In the genomic region with DNA sequence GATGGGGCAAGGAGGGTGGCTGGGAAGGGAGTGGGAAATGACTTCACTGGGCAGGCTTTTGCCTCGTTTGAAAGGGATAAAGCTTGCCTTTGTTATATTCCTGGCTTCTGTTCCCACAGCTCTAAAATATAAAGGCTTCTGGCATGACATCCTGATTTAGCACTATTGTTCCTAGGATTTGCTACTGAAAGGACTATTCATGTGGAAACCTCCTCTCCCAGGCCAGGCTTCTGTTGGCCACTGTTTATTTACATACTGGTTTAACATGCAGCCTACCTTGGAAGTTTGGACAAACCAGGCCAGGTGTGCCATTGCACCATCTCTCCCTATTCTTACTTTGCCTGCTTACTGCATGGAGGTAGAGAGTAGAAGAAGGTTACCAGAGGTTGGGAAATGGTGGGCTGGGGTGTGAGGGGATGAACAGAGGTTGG, we compare ENCODE assay signal across 8 cellular contexts. TPM values are rescaled to one million over a fixed set of nuclear protein-coding genes. Genes with fewer than 3 reads are reported as not detected.
DNase-seq lines count a peak whose midpoint lies in the region; ATAC-seq and TF ChIP-seq lines count a peak whose summit lies in the region.

No MANE protein-coding gene starts in this region.

- TF ChIP-seq RAD21 in Ishikawa (IDR thresholded peaks at IDR 0.05; ENCODE audit: low read depth) = no peak

- BruUV-seq in Caco-2 (replicated peaks; lab: Mats Ljungman, UMichigan) = no TSS peak

- H3K36me3 Mint-ChIP-seq in WTC11 (peaks cover 5% of the 10 kb centered on the region), endothelial cell (ENCODE audit: low read depth, unreplicated experiment) (no peaks in the 10 kb centered on the region), Caco-2 (ENCODE audit: insufficient read depth, unreplicated experiment) (peaks cover 18% of the 10 kb centered on the region)

- no peaks in the 10 kb centered on the region; the same call in 1 of the 2 replicates for H3K27me3 Mint-ChIP-seq in WTC11 (ENCODE audit: low read depth)
- no peaks in the 10 kb centered on the region for H3K27me3 Mint-ChIP-seq in endothelial cell (ENCODE audit: unreplicated experiment)
- no peaks in the 10 kb centered on the region for H3K27me3 Mint-ChIP-seq in Caco-2 (ENCODE audit: insufficient read depth, unreplicated experiment)

- H3K4me1 Mint-ChIP-seq in WTC11 (peaks cover 72% of the 10 kb centered on the region), endothelial cell (ENCODE audit: unreplicated experiment) (peaks cover 14% of the 10 kb centered on the region), Caco-2 (ENCODE audit: low read depth, unreplicated experiment) (peaks cover 37% of the 10 kb centered on the region)

- H3K27me3 ChIP-seq in iPS DF 6.9 (ENCODE audit: control insufficient read depth, insufficient read depth, low read length) (no peaks in the 10 kb centered on the region; the same call in 1 of the 2 replicates), rectal smooth muscle tissue (ENCODE audit: control insufficient read depth, insufficient read depth, low read length) (no peaks in the 10 kb centered on the region), Caco-2 (replicated peaks; ENCODE audit: control insufficient read depth, insufficient read depth, low read length) (no peaks in the 10 kb centered on the region)

- H3K9me3 ChIP-seq in iPS DF 6.9 (ENCODE audit: control insufficient read depth, insufficient read depth, low read length) (no peaks in the 10 kb centered on the region), Caco-2 (no peaks in the 10 kb centered on the region)

- peaks cover 6% of the 10 kb centered on the region for H3K9me3 Mint-ChIP-seq in WTC11
- H3K9me3 Mint-ChIP-seq in endothelial cell (ENCODE audit: unreplicated experiment) = no peaks in the 10 kb centered on the region
- H3K9me3 Mint-ChIP-seq in Caco-2 (ENCODE audit: unreplicated experiment) = no peaks in the 10 kb centered on the region

- POLR2A ChIA-PET in WTC11 (lab: Charles Lee) = interaction anchor here (1.0 kb wide), 1 partner anchor 9 kb away, joined by 3 read pairs; no protein-coding TSS in a partner anchor
- POLR2A ChIA-PET in Caco-2 (lab: Charles Lee) = interaction anchor here (0.6 kb wide), 1 partner anchor 9 kb away, joined by 3 read pairs; no protein-coding TSS in a partner anchor

- no CpG with 5 or more reads among the region's 1 CpG for WGBS in iPS DF 6.9 (ENCODE audit: insufficient coverage, insufficient read length)

- CTCF ChIA-PET in WTC11 (lab: Charles Lee) = interaction anchor here (0.7 to 1.3 kb wide), 2 partner anchors 27 to 175 kb away, joined by 3 to 6 read pairs; no protein-coding TSS in a partner anchor
- CTCF ChIA-PET in Caco-2 (lab: Charles Lee) = interaction anchor here (0.7 kb wide), 1 partner anchor 83 kb away, joined by 8 read pairs; no protein-coding TSS in a partner anchor

- H3K27ac Mint-ChIP-seq in WTC11 (peak overlapping the region; percentile 97), endothelial cell (ENCODE audit: unreplicated experiment) (no peak overlapping the region), Caco-2 (ENCODE audit: unreplicated experiment) (no peak overlapping the region)

- H3K4me3 ChIP-seq in iPS DF 6.9 (ENCODE audit: low read length) = no peak overlapping the region
- H3K4me3 ChIP-seq in rectal smooth muscle tissue (ENCODE audit: low read length) = no peak overlapping the region
- no peak overlapping the region for H3K4me3 ChIP-seq in Caco-2 (ENCODE audit: low read depth, low read length)

- DNase-seq in WTC11 (ENCODE audit: low spot score) (peak; percentile 18), iPS DF 6.9 (ENCODE audit: low read depth, low spot score) (peak; percentile 48), endothelial cell (ENCODE audit: low spot score) (no peak), GM19238 (ENCODE audit: insufficient read length, low spot score) (no peak), Caco-2 (no peak)
- no peak for DNase-seq in central memory CD4-positive, alpha-beta T cell

- TF ChIP-seq CTCF in WTC11 (IDR thresholded peaks at IDR 0.05) (no peak), endothelial cell (IDR thresholded peaks at IDR 0.05; ENCODE audit: unreplicated experiment) (no peak), Caco-2 (IDR thresholded peaks at IDR 0.05; ENCODE audit: insufficient read depth in 1 of 2, low read depth in 1 of 2, low read length in 1 of 2, severe bottlenecking in 1 of 2, unreplicated experiment in 1 of 2) (no peak)

- intact Hi-C loops in Caco-2 (cut with micrococcal nuclease; ENCODE audit: unreplicated experiment) = no loop called here

- no peak overlapping the region for H3K9ac ChIP-seq in rectal smooth muscle tissue (ENCODE audit: low read length)

- H3K36me3 ChIP-seq in iPS DF 6.9 (ENCODE audit: control insufficient read depth, insufficient read depth, low read length) (no peaks in the 10 kb centered on the region), rectal smooth muscle tissue (ENCODE audit: control insufficient read depth, insufficient read depth, low read length) (no peaks in the 10 kb centered on the region), Caco-2 (ENCODE audit: control insufficient read depth, insufficient read depth, low read length) (no peaks in the 10 kb centered on the region)

- ATAC-seq in WTC11 = peak; percentile 37

- no peak overlapping the region for H3K4me3 Mint-ChIP-seq in WTC11
- H3K4me3 Mint-ChIP-seq in endothelial cell (ENCODE audit: unreplicated experiment) = no peak overlapping the region
- no peak overlapping the region for H3K4me3 Mint-ChIP-seq in Caco-2 (ENCODE audit: unreplicated experiment)

- TF ChIP-seq EP300 in Ishikawa (IDR thresholded peaks at IDR 0.05; ENCODE audit: borderline replicate concordance) = no peak; the same call in none of the 2 replicates

- H3K4me1 ChIP-seq in iPS DF 6.9 (ENCODE audit: control insufficient read depth, insufficient read depth, low read length) = peaks cover 12% of the 10 kb centered on the region
- H3K4me1 ChIP-seq in rectal smooth muscle tissue (ENCODE audit: control insufficient read depth, insufficient read depth, low read length) = no peaks in the 10 kb centered on the region
- peaks cover 57% of the 10 kb centered on the region for H3K4me1 ChIP-seq in Caco-2

- H3K27ac ChIP-seq in iPS DF 6.9 (ENCODE audit: low read length) (peak overlapping the region; percentile 97), rectal smooth muscle tissue (ENCODE audit: low read depth, low read length) (peak overlapping the region; percentile 21)

TF ChIP-seq in Ishikawa, 13 proteins besides CTCF, POLR2A, EP300 and RAD21 (continues in another document):
- TF ChIP-seq TAF1 (IDR thresholded peaks at IDR 0.05; ENCODE audit: low read depth) (no peak), FOXM1 (IDR thresholded peaks at IDR 0.05; ENCODE audit: borderline replicate concordance, low read depth) (peak; percentile 64)
- TF ChIP-seq, protein P1, sequence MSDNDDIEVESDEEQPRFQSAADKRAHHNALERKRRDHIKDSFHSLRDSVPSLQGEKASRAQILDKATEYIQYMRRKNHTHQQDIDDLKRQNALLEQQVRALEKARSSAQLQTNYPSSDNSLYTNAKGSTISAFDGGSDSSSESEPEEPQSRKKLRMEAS (IDR thresholded peaks at IDR 0.05) = no peak; the same call in 1 of the 2 replicates

TF ChIP-seq in WTC11, 78 proteins besides CTCF, POLR2A, EP300 and RAD21 (continues in another document):
- TF ChIP-seq, protein P2, sequence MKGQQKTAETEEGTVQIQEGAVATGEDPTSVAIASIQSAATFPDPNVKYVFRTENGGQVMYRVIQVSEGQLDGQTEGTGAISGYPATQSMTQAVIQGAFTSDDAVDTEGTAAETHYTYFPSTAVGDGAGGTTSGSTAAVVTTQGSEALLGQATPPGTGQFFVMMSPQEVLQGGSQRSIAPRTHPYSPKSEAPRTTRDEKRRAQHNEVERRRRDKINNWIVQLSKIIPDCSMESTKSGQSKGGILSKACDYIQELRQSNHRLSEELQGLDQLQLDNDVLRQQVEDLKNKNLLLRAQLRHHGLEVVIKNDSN (CRISPR knock-in tag; IDR thresholded peaks at IDR 0.05) = no peak
- 0 out of 2 replicates have a peak, but pooled peaks have one; percentile 59 for TF ChIP-seq TP53 (CRISPR knock-in tag; IDR thresholded peaks at IDR 0.05)
- TF ChIP-seq, protein P3, sequence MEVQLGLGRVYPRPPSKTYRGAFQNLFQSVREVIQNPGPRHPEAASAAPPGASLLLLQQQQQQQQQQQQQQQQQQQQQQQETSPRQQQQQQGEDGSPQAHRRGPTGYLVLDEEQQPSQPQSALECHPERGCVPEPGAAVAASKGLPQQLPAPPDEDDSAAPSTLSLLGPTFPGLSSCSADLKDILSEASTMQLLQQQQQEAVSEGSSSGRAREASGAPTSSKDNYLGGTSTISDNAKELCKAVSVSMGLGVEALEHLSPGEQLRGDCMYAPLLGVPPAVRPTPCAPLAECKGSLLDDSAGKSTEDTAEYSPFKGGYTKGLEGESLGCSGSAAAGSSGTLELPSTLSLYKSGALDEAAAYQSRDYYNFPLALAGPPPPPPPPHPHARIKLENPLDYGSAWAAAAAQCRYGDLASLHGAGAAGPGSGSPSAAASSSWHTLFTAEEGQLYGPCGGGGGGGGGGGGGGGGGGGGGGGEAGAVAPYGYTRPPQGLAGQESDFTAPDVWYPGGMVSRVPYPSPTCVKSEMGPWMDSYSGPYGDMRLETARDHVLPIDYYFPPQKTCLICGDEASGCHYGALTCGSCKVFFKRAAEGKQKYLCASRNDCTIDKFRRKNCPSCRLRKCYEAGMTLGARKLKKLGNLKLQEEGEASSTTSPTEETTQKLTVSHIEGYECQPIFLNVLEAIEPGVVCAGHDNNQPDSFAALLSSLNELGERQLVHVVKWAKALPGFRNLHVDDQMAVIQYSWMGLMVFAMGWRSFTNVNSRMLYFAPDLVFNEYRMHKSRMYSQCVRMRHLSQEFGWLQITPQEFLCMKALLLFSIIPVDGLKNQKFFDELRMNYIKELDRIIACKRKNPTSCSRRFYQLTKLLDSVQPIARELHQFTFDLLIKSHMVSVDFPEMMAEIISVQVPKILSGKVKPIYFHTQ (CRISPR knock-in tag; IDR thresholded peaks at IDR 0.05) = no peak
- peak; percentile 57; the same call in 1 of the 2 replicates for TF ChIP-seq CBFB (CRISPR knock-in tag; IDR thresholded peaks at IDR 0.05; ENCODE audit: low read depth)
- no peak for TF ChIP-seq ESRRA (CRISPR knock-in tag; IDR thresholded peaks at IDR 0.05; ENCODE audit: borderline replicate concordance)
- peak; percentile 84; the same call in 1 of the 2 replicates for TF ChIP-seq ZNF396 (CRISPR knock-in tag; IDR thresholded peaks at IDR 0.05; ENCODE audit: borderline replicate concordance)
- no peak for TF ChIP-seq CREM (CRISPR knock-in tag; IDR thresholded peaks at IDR 0.05)
- no peak for TF ChIP-seq ZNF232 (CRISPR knock-in tag; IDR thresholded peaks at IDR 0.05)
- TF ChIP-seq FOXP1 (CRISPR knock-in tag; IDR thresholded peaks at IDR 0.05; ENCODE audit: borderline replicate concordance) = no peak
- TF ChIP-seq RELA (CRISPR knock-in tag; IDR thresholded peaks at IDR 0.05; ENCODE audit: borderline replicate concordance) = no peak
- TF ChIP-seq, protein P1 (CRISPR knock-in tag; IDR thresholded peaks at IDR 0.05) = peak; percentile 56; the same call in 1 of the 2 replicates

RNA-seq across cellular contexts. Expression of a gene that starts 2.4 kb away (rescaled TPM):
- total RNA-seq in WTC11 (2021) (10.6 to 12.5 TPM (median 10.9 TPM) in 3 replicates), endothelial cell (ENCODE audit: unreplicated experiment) (9.5 TPM), Caco-2 (2022) (23.9 and 24.7 TPM in 2 replicates)

Comparison
In these comparisons a context has a peak if more than half of its experiments do, and no peak if none do; other contexts are left out.
1. DNase-seq: peak in WTC11 (single experiment) and iPS DF 6.9 (single experiment); none in central memory CD4-positive, alpha-beta T cell (single experiment), endothelial cell (single experiment), GM19238 (single experiment) and Caco-2 (0 of 2).